ENCODE assay signal across 7 cellular contexts in the genomic region with DNA sequence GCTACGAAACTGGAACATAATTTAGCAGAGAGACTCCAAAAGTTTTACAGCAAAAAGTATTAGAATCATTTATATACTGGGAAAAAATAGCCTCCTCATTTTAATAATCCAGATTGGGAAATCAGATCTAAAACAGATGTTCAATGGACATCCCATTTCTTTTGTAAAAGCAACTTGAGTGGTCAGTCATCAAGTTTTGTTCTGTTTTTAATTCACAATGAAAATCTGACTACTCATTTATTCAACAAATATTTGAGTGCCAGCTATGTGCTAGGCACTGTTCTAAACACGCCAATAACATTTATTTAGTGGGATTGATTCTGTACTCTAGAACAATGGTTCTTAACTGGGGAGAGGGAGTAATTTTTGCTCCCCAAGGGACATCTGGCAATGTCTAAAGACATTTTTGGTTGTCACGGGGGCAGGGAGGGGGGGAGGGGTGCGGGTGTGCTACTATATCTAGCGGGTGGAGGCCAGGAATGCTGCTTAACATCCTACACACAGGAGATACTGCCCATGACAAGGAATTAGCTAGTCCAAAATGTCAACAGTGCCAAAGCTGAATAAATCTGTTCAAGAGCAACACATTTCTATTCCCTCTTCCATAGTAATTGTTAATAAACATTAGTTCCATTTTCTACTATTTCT. TPM values are rescaled to one million over a fixed set of nuclear protein-coding genes. Genes with fewer than 3 reads are reported as not detected.
DNase-seq lines count a peak whose midpoint lies in the region; ATAC-seq and TF ChIP-seq lines count a peak whose summit lies in the region.
"Not testable (repeated sequence)": the region's sequence is repeated elsewhere in the genome, so short reads cannot be mapped to it uniquely, and the experiment has no call there.

No MANE protein-coding gene starts in this region.

- H3K36me3 Mint-ChIP-seq in HFFc6 (ENCODE audit: low read depth): peaks cover 16% of the 10 kb centered on the region; the same call in 1 of the 2 replicates
- not testable (repeated sequence) for H3K36me3 Mint-ChIP-seq in progenitor cell of endocrine pancreas (ENCODE audit: insufficient read depth)

- H3K27ac Mint-ChIP-seq in HFFc6: peak overlapping the region; percentile 6; the same call in 1 of the 2 replicates
- peak overlapping the region; percentile 73 for H3K27ac Mint-ChIP-seq in progenitor cell of endocrine pancreas

- not testable (repeated sequence) for H3K27me3 Mint-ChIP-seq in HFFc6 (ENCODE audit: insufficient read depth); progenitor cell of endocrine pancreas

- peak; percentile 11 for ATAC-seq in Right ventricle myocardium inferior
- peak; percentile 52 for ATAC-seq in left ventricle myocardium superior

- peak overlapping the region; percentile 6; the same call in 1 of the 2 replicates for H3K4me3 Mint-ChIP-seq in HFFc6
- not testable (repeated sequence) for H3K4me3 Mint-ChIP-seq in progenitor cell of endocrine pancreas (ENCODE audit: low read depth)

- DNase-seq in AG20443 (ENCODE audit: low spot score): peak; percentile 20
- peak; percentile 38 for DNase-seq in GM03348 (ENCODE audit: low spot score)
- not testable (repeated sequence) for DNase-seq in HFFc6; Right ventricle myocardium inferior (ENCODE audit: missing footprints); left ventricle myocardium superior; progenitor cell of endocrine pancreas (ENCODE audit: low spot score, unreplicated experiment)
- peak; percentile 38 for DNase-seq in fibroblast of gingiva (ENCODE audit: low read depth)

- not testable (repeated sequence) for TF ChIP-seq CTCF in HFFc6 (IDR thresholded peaks at IDR 0.05); progenitor cell of endocrine pancreas (IDR thresholded peaks at IDR 0.05; ENCODE audit: unreplicated experiment)

- not testable (repeated sequence) for H3K4me1 Mint-ChIP-seq in HFFc6 (ENCODE audit: low read depth); progenitor cell of endocrine pancreas (ENCODE audit: low read depth)

- H3K9me3 Mint-ChIP-seq in HFFc6: not testable (repeated sequence)
- peaks cover 13% of the 10 kb centered on the region for H3K9me3 Mint-ChIP-seq in progenitor cell of endocrine pancreas (ENCODE audit: low read depth)

- intact Hi-C loops in Right ventricle myocardium inferior (cut with DNase I); left ventricle myocardium superior (cut with micrococcal nuclease): not testable (repeated sequence)

RNA-seq across cellular contexts. Expression of a gene that starts 54.7 kb away (rescaled TPM):
- total RNA-seq in HFFc6 (2021; fragmentation: NEBNext Ultra II Directional; extraction: Animal tissue kit (Norgen Biotek cat#: 25700)): 10 to 100 TPM; 23.5 to 30.8 (median 26.0) TPM
- 39.4 TPM for total RNA-seq in Right ventricle myocardium inferior
- 40.2 TPM for total RNA-seq in left ventricle myocardium superior
- 72.6 and 75.9 TPM in 2 replicates for total RNA-seq in progenitor cell of endocrine pancreas
